ENCODE assay signal across 13 cellular contexts in genomic region chrX:19775830-19776498, GRCh38.
DNase-seq lines count a peak whose midpoint lies in the region; ATAC-seq and TF ChIP-seq lines count a peak whose summit lies in the region.
"Had no signal": no experiment of that assay in that cellular context is flagged by ENCODE, and none has a peak within 500 bp of the region (broad histone marks: within the 10 kb centered on the region; RNA-seq: fewer than 3 reads in every experiment).

No MANE protein-coding gene starts in this region.

- ATAC-seq in natural killer cell treated with Interleukin-12 subunit alpha and Interleukin-12 subunit beta and Interleukin-15 and Interleukin-18, amount 100 ng/mL, for 72 hours, result no peak
- no peak for ATAC-seq in GM18873 (IDR thresholded peaks at IDR 0.05; ENCODE audit: low FRiP score, unreplicated experiment)

- peak; percentile 19 for DNase-seq in SIG-M5 treated with dmso at 0.1 percent for 504 hours (lab: John Stamatoyannopoulos, UW; ENCODE audit: unreplicated experiment)
- DNase-seq in SIG-M5 (lab: John Stamatoyannopoulos, UW), result no peak
- DNase-seq in HL-60 (ENCODE audit: low read depth in 1 of 2, low spot score in 1 of 2), result peak in 1 of 2 experiments; percentile 14
- no peak for DNase-seq in activated T-helper 1 cell treated with anti-CD3 and anti-CD28 coated beads, Interleukin-12 subunit alpha, Interleukin-12 subunit beta, Interleukin-2, Interleukin-4 antibody, amounts not matched to agents 30 ng/mL and 10 ng/mL and 1 ng/mL, durations not matched to agents 14 hours and 24 hours and 36 hours (ENCODE audit: low spot score)
- no peak for DNase-seq in natural killer cell treated with Interleukin-12 subunit alpha and Interleukin-12 subunit beta and Interleukin-15 and Interleukin-18, amount 100 ng/mL, for 72 hours (ENCODE audit: low spot score)
- no peak for DNase-seq in neuronal stem cell (ENCODE audit: low spot score)
- DNase-seq in pons (ENCODE audit: low spot score), result no peak
- DNase-seq: 8988T, left cardiac atrium, NCI-H1417, T1000, testis had no signal

- H3K18ac ChIP-seq in neuronal stem cell (ENCODE audit: low read length), result no peak overlapping the region

- H3K4me3 Mint-ChIP-seq in activated T-helper 1 cell treated with anti-CD3 and anti-CD28 coated beads, Interleukin-12 subunit alpha, Interleukin-12 subunit beta, Interleukin-2, Interleukin-4 antibody, amounts not matched to agents 30 ng/mL and 10 ng/mL and 1 ng/mL, durations not matched to agents 14 hours and 24 hours and 36 hours, result peak overlapping the region; percentile 33
- H3K4me3 Mint-ChIP-seq in natural killer cell treated with Interleukin-12 subunit alpha and Interleukin-12 subunit beta and Interleukin-15 and Interleukin-18, amount 100 ng/mL, for 72 hours, result peak overlapping the region; percentile 30

- H3K27me3 ChIP-seq in HL-60 (ENCODE audit: insufficient read depth, poor library complexity, severe bottlenecking) (no peaks in the 10 kb centered on the region), neuronal stem cell (ENCODE audit: control insufficient read depth in 3 of 3, insufficient read depth in 3 of 3, low read depth in 1 of 3, low read length in 3 of 3) (no peaks in the 10 kb centered on the region)
- H3K27me3 ChIP-seq: testis had no signal

- no peak overlapping the region for H2BK5ac ChIP-seq in neuronal stem cell (ENCODE audit: low read length)

- no peaks in the 10 kb centered on the region for H3K36me3 ChIP-seq in neuronal stem cell (replicated peaks in 1 of 2; ENCODE audit: control insufficient read depth in 2 of 2, insufficient read depth in 2 of 2, low read length in 2 of 2)

- H2BK12ac ChIP-seq in neuronal stem cell (ENCODE audit: low read length), result no peak overlapping the region

- peaks cover 0 to 5% of the 10 kb centered on the region in 2 donors for H3K4me1 ChIP-seq in neuronal stem cell (ENCODE audit: control insufficient read depth in 2 of 2, insufficient read depth in 1 of 2, low read depth in 1 of 2, low read length in 2 of 2)
- H3K4me1 ChIP-seq: testis had no signal

- H3K4me1 Mint-ChIP-seq in activated T-helper 1 cell treated with anti-CD3 and anti-CD28 coated beads, Interleukin-12 subunit alpha, Interleukin-12 subunit beta, Interleukin-2, Interleukin-4 antibody, amounts not matched to agents 30 ng/mL and 10 ng/mL and 1 ng/mL, durations not matched to agents 14 hours and 24 hours and 36 hours (ENCODE audit: low read depth), result peaks cover 48% of the 10 kb centered on the region
- peaks cover 44 to 47% of the 10 kb centered on the region in 2 donors for H3K4me1 Mint-ChIP-seq in natural killer cell treated with Interleukin-12 subunit alpha and Interleukin-12 subunit beta and Interleukin-15 and Interleukin-18, amount 100 ng/mL, for 72 hours (ENCODE audit: low read depth in 2 of 2)

- no peak overlapping the region for H3K4me3 ChIP-seq in HL-60 (replicated peaks; ENCODE audit: insufficient read depth, low read length)
- no peak overlapping the region for H3K4me3 ChIP-seq in neuronal stem cell (ENCODE audit: low read length in 2 of 2)
- H3K4me3 ChIP-seq: testis had no signal

- WGBS in neuronal stem cell (ENCODE audit: extremely low coverage in 2 of 2, insufficient read length in 2 of 2, insufficient replicate concordance in 1 of 2), 2 donors, result no CpG with 5 or more reads among the region's 4 CpGs

- no peak overlapping the region for H3K23ac ChIP-seq in neuronal stem cell (ENCODE audit: low read depth, low read length, poor library complexity)

- no peaks in the 10 kb centered on the region for H3K27me3 Mint-ChIP-seq in activated T-helper 1 cell treated with anti-CD3 and anti-CD28 coated beads, Interleukin-12 subunit alpha, Interleukin-12 subunit beta, Interleukin-2, Interleukin-4 antibody, amounts not matched to agents 30 ng/mL and 10 ng/mL and 1 ng/mL, durations not matched to agents 14 hours and 24 hours and 36 hours (ENCODE audit: insufficient read depth)
- H3K27me3 Mint-ChIP-seq in natural killer cell treated with Interleukin-12 subunit alpha and Interleukin-12 subunit beta and Interleukin-15 and Interleukin-18, amount 100 ng/mL, for 72 hours, result no peaks in the 10 kb centered on the region

- no peak overlapping the region for H4K91ac ChIP-seq in neuronal stem cell (ENCODE audit: low read depth, low read length, poor library complexity)

- no peaks in the 10 kb centered on the region for H3K9me3 ChIP-seq in neuronal stem cell (replicated peaks in 1 of 2; ENCODE audit: control insufficient read depth in 2 of 2, insufficient read depth in 1 of 2, low read depth in 1 of 2, low read length in 2 of 2)
- H3K9me3 ChIP-seq: testis had no signal

- H3K27ac ChIP-seq in HL-60 (replicated peaks), result 0 out of 2 replicates have a peak overlapping the region, but pooled peaks have one; percentile 31
- no peak overlapping the region for H3K27ac ChIP-seq in neuronal stem cell (replicated peaks; ENCODE audit: low read length)
- H3K27ac ChIP-seq: testis had no signal

- no peak overlapping the region for H3K9ac ChIP-seq in neuronal stem cell (ENCODE audit: low read depth, low read length, poor library complexity)

- H3K4me2 ChIP-seq in neuronal stem cell (ENCODE audit: insufficient read depth, low read length, poor library complexity, severe bottlenecking), result no peak overlapping the region

- H2BK120ac ChIP-seq in neuronal stem cell (ENCODE audit: low read depth, low read length), result no peak overlapping the region

- no peak overlapping the region for H2AFZ ChIP-seq in neuronal stem cell (ENCODE audit: low read length)

- no peaks in the 10 kb centered on the region for H3K79me1 ChIP-seq in neuronal stem cell (ENCODE audit: low read depth, low read length)

- H3K4ac ChIP-seq in neuronal stem cell (ENCODE audit: low read length), result no peak overlapping the region

- no peaks in the 10 kb centered on the region for H3K9me3 Mint-ChIP-seq in activated T-helper 1 cell treated with anti-CD3 and anti-CD28 coated beads, Interleukin-12 subunit alpha, Interleukin-12 subunit beta, Interleukin-2, Interleukin-4 antibody, amounts not matched to agents 30 ng/mL and 10 ng/mL and 1 ng/mL, durations not matched to agents 14 hours and 24 hours and 36 hours
- no peaks in the 10 kb centered on the region for H3K9me3 Mint-ChIP-seq in natural killer cell treated with Interleukin-12 subunit alpha and Interleukin-12 subunit beta and Interleukin-15 and Interleukin-18, amount 100 ng/mL, for 72 hours

- H3K27ac Mint-ChIP-seq in activated T-helper 1 cell treated with anti-CD3 and anti-CD28 coated beads, Interleukin-12 subunit alpha, Interleukin-12 subunit beta, Interleukin-2, Interleukin-4 antibody, amounts not matched to agents 30 ng/mL and 10 ng/mL and 1 ng/mL, durations not matched to agents 14 hours and 24 hours and 36 hours, result peak overlapping the region; percentile 89
- peak overlapping the region; percentile 72 to 83 for H3K27ac Mint-ChIP-seq in natural killer cell treated with Interleukin-12 subunit alpha and Interleukin-12 subunit beta and Interleukin-15 and Interleukin-18, amount 100 ng/mL, for 72 hours

- H4K8ac ChIP-seq in neuronal stem cell (ENCODE audit: low read depth, low read length), result no peak overlapping the region

- H2AK5ac ChIP-seq in neuronal stem cell (ENCODE audit: low read depth, low read length), result no peak overlapping the region

- peaks cover 5% of the 10 kb centered on the region for H3K36me3 Mint-ChIP-seq in activated T-helper 1 cell treated with anti-CD3 and anti-CD28 coated beads, Interleukin-12 subunit alpha, Interleukin-12 subunit beta, Interleukin-2, Interleukin-4 antibody, amounts not matched to agents 30 ng/mL and 10 ng/mL and 1 ng/mL, durations not matched to agents 14 hours and 24 hours and 36 hours (ENCODE audit: low read depth)
- no peaks in the 10 kb centered on the region for H3K36me3 Mint-ChIP-seq in natural killer cell treated with Interleukin-12 subunit alpha and Interleukin-12 subunit beta and Interleukin-15 and Interleukin-18, amount 100 ng/mL, for 72 hours

- intact Hi-C loops in activated T-helper 1 cell treated with anti-CD3 and anti-CD28 coated beads, Interleukin-12 subunit alpha, Interleukin-12 subunit beta, Interleukin-2, Interleukin-4 antibody, amounts not matched to agents 30 ng/mL and 10 ng/mL and 1 ng/mL, durations not matched to agents 14 hours and 24 hours and 36 hours (cut with micrococcal nuclease), result loop anchor here (1.0 to 2.0 kb wide), 5 partner anchors 9 to 113 kb away; no protein-coding TSS in a partner anchor

- H3K14ac ChIP-seq in neuronal stem cell (ENCODE audit: low read length), result no peak overlapping the region

- H2BK15ac ChIP-seq in neuronal stem cell (ENCODE audit: low read length), result no peak overlapping the region

- TF ChIP-seq CTCF in HL-60 (IDR thresholded peaks at IDR 0.05; ENCODE audit: insufficient read depth, low read length), result no peak
